Comparison of ENCODE assay signal across 1 cellular context in genomic region chr1:33472349-33472980, GRCh38.
TF ChIP-seq lines count a peak whose summit lies in the region.

TSS of gene ZSCAN20 (plus strand) at chr1:33472645. CDS start at chr1:33479289, 6,644 bp downstream.

TF ChIP-seq in K562, 482 proteins besides CTCF, POLR2A, EP300 and RAD21 (continued from another document and continues in another):
- TF ChIP-seq ARID3B (CRISPR knock-in tag; IDR thresholded peaks at IDR 0.05; ENCODE audit: borderline replicate concordance) (no peak), ZNF445 (CRISPR knock-in tag; IDR thresholded peaks at IDR 0.05; ENCODE audit: low read depth) (no peak), UBTF (IDR thresholded peaks at IDR 0.05; ENCODE audit: borderline replicate concordance in 1 of 2, low read depth in 2 of 2, low read length in 2 of 2) (0 out of 4 replicates have a peak, but pooled peaks of 1 of the 2 experiments have one; percentile 31), NFE2 (IDR thresholded peaks at IDR 0.05; ENCODE audit: low read depth) (no peak), CHAMP1 (IDR thresholded peaks at IDR 0.05) (no peak), HDAC1 (IDR thresholded peaks at IDR 0.05) (no peak), SAFB (IDR thresholded peaks at IDR 0.05; ENCODE audit: borderline replicate concordance, low read depth, low read length) (no peak), CTBP1 (IDR thresholded peaks at IDR 0.05; ENCODE audit: borderline replicate concordance) (peak; percentile 58), POLR2G (IDR thresholded peaks at IDR 0.05; ENCODE audit: low read depth, low read length) (peak; percentile 87), ZNF699 (CRISPR knock-in tag; IDR thresholded peaks at IDR 0.05; ENCODE audit: insufficient replicate concordance) (no peak), PBX2 (CRISPR knock-in tag; IDR thresholded peaks at IDR 0.05; ENCODE audit: low read depth) (no peak), PBX2 (tag; conservative IDR thresholded peaks at IDR 0.05; ENCODE audit: low read depth) (peak; percentile 99), ARID3A (IDR thresholded peaks at IDR 0.05; ENCODE audit: borderline replicate concordance, low read depth, low read length) (0 out of 2 replicates have a peak, but pooled peaks have one; percentile 13), ZNF146 (CRISPR knock-in tag; IDR thresholded peaks at IDR 0.05; ENCODE audit: unreplicated experiment) (no peak), U2AF1 (optimal IDR thresholded peaks at IDR 0.05; ENCODE audit: low read depth, low read length) (no peak), ELF2 (CRISPR knock-in tag; IDR thresholded peaks at IDR 0.05) (no peak), NRF1 (conservative IDR thresholded peaks at IDR 0.05 in 1 of 2, IDR thresholded peaks at IDR 0.05 in 1 of 2) (peak; percentile 74 to 78), CCNT2 (IDR thresholded peaks at IDR 0.05; ENCODE audit: borderline replicate concordance, extremely low read depth, insufficient read length, low read depth, low read length) (no peak), TFAP4 (CRISPR knock-in tag; IDR thresholded peaks at IDR 0.05; ENCODE audit: borderline replicate concordance) (peak; percentile 77; the same call in 1 of the 2 replicates), MYBL2 (IDR thresholded peaks at IDR 0.05; ENCODE audit: low read depth) (peak; percentile 53; the same call in 1 of the 2 replicates), MYBL2 (CRISPR knock-in tag; IDR thresholded peaks at IDR 0.05; ENCODE audit: borderline replicate concordance) (no peak), ZNF12 (CRISPR knock-in tag; IDR thresholded peaks at IDR 0.05) (no peak), HNRNPK (IDR thresholded peaks at IDR 0.05; ENCODE audit: low read depth, low read length, poor library complexity, severe bottlenecking) (no peak), STAT5B (CRISPR knock-in tag; IDR thresholded peaks at IDR 0.05) (no peak), WHSC1 (IDR thresholded peaks at IDR 0.05; ENCODE audit: low read length) (no peak), GTF2B (IDR thresholded peaks at IDR 0.05; ENCODE audit: extremely low read depth, insufficient read length) (no peak), TEAD2 (tag; IDR thresholded peaks at IDR 0.05) (no peak), SIN3A (IDR thresholded peaks at IDR 0.05; ENCODE audit: borderline replicate concordance in 2 of 2, control insufficient read depth in 1 of 2, low read depth in 2 of 2, low read length in 2 of 2) (no peak), TCF7 (IDR thresholded peaks at IDR 0.05; ENCODE audit: borderline replicate concordance) (no peak), TEAD1 (CRISPR knock-in tag; IDR thresholded peaks at IDR 0.05) (no peak), ZNF263 (CRISPR knock-in tag; IDR thresholded peaks at IDR 0.05; ENCODE audit: borderline replicate concordance) (no peak), VEZF1 (CRISPR knock-in tag; IDR thresholded peaks at IDR 0.05) (peak; percentile 99), ZNF175 (CRISPR knock-in tag; IDR thresholded peaks at IDR 0.05; ENCODE audit: low read depth) (no peak), NR1H2 (CRISPR knock-in tag; IDR thresholded peaks at IDR 0.05) (no peak), TCF7L2 (IDR thresholded peaks at IDR 0.05; ENCODE audit: low read depth, low read length) (no peak), ATF7 (IDR thresholded peaks at IDR 0.05) (peak; percentile 82), ZNF274 (IDR thresholded peaks at IDR 0.05; ENCODE audit: borderline replicate concordance, low read depth, low read length) (no peak), MTF1 (CRISPR knock-in tag; IDR thresholded peaks at IDR 0.05; ENCODE audit: borderline replicate concordance) (no peak), E4F1 (CRISPR knock-in tag; IDR thresholded peaks at IDR 0.05; ENCODE audit: borderline replicate concordance) (no peak), PRDM10 (IDR thresholded peaks at IDR 0.05; ENCODE audit: partially characterized antibody) (peak; percentile 41)
